16 cellular contexts compared by ENCODE assay signal in genomic region chr11:47233051-47233450, GRCh38. TPM values are rescaled to one million over a fixed set of nuclear protein-coding genes. Genes with fewer than 3 reads are reported as not detected.
A peak's percentile ranks its signal among the peaks of the same experiment; 100 is the strongest.
DNase-seq lines count a peak whose midpoint lies in the region; ATAC-seq and TF ChIP-seq lines count a peak whose summit lies in the region.
"Had no signal": no experiment of that assay in that cellular context is flagged by ENCODE, and none has a peak within 500 bp of the region (broad histone marks: within the 10 kb centered on the region; RNA-seq: fewer than 3 reads in every experiment).

No MANE protein-coding gene starts in this region.

- peaks cover 29% of the 10 kb centered on the region for H3K4me1 Mint-ChIP-seq in CD4-positive, alpha-beta T cell (ENCODE audit: low read depth)
- peaks cover 22% of the 10 kb centered on the region for H3K4me1 Mint-ChIP-seq in chondrocyte (ENCODE audit: low read depth)

- H3K36me3 ChIP-seq in Panc1 (ENCODE audit: control insufficient read depth, insufficient read depth, low read length): no peaks in the 10 kb centered on the region
- H3K36me3 ChIP-seq in right lobe of liver: no peaks in the 10 kb centered on the region

- no peak for ATAC-seq in CD4-positive, alpha-beta T cell (ENCODE audit: poor library complexity)
- ATAC-seq in Panc1 (no peak), right lobe of liver (peak; percentile 60 to 74 (median 70))
- ATAC-seq: GM12878 had no signal

- no TSS peak for BruUV-seq in Panc1 (replicated peaks; lab: Mats Ljungman, UMichigan)

- no peaks in the 10 kb centered on the region for H3K27me3 ChIP-seq in CD4-positive, alpha-beta T cell (ENCODE audit: control insufficient read depth, insufficient read depth, low read length)
- no peaks in the 10 kb centered on the region for H3K27me3 ChIP-seq in Panc1 (ENCODE audit: control insufficient read depth, insufficient read depth, low read length)
- H3K27me3 ChIP-seq in right lobe of liver: no peaks in the 10 kb centered on the region
- H3K27me3 ChIP-seq: BLaER1, MG63, SJSA1 had no signal

- TF ChIP-seq POLR2A in right lobe of liver (IDR thresholded peaks at IDR 0.05): no peak

- H3K4me3 Mint-ChIP-seq in CD4-positive, alpha-beta T cell: no peak overlapping the region
- H3K4me3 Mint-ChIP-seq in chondrocyte (ENCODE audit: unreplicated experiment): no peak overlapping the region

- peak overlapping the region; percentile 69 for H3K27ac Mint-ChIP-seq in CD4-positive, alpha-beta T cell
- no peak overlapping the region for H3K27ac Mint-ChIP-seq in chondrocyte (ENCODE audit: unreplicated experiment)

- peaks cover 45% of the 10 kb centered on the region for H3K36me3 Mint-ChIP-seq in CD4-positive, alpha-beta T cell (ENCODE audit: low read depth)
- H3K36me3 Mint-ChIP-seq in chondrocyte (ENCODE audit: low read depth): peaks cover 16% of the 10 kb centered on the region

- POLR2A ChIA-PET in CD4-positive, alpha-beta T cell (lab: Charles Lee): interaction anchor here (3.6 to 6.0 kb wide), 2 partner anchors 18 to 38 kb away, joined by 19 to 51 read pairs; partner anchors contain the start of genes DDB2 and MADD
- POLR2A ChIA-PET in Panc1 (lab: Charles Lee): no interaction called here

- CTCF ChIA-PET in CD4-positive, alpha-beta T cell (lab: Charles Lee): interaction anchor here (0.9 to 2.9 kb wide), 5 partner anchors 8 to 129 kb away, joined by 3 to 10 read pairs (median 4); partner anchors contain the start of genes ACP2 and ARFGAP2
- CTCF ChIA-PET in Panc1 (lab: Charles Lee): interaction anchor here (0.7 to 1.5 kb wide), 2 partner anchors 55 to 122 kb away, joined by 3 to 5 read pairs; no protein-coding TSS in a partner anchor

- H3K9me3 Mint-ChIP-seq in CD4-positive, alpha-beta T cell: no peaks in the 10 kb centered on the region
- no peaks in the 10 kb centered on the region for H3K9me3 Mint-ChIP-seq in chondrocyte (ENCODE audit: low read depth)

- in situ Hi-C loops in Panc1 (cut with HindIII; ENCODE audit: low pct_unique_long_range_greater_than_20kb, low sequenced_read_pairs): no loop called here

- H3K4me3 ChIP-seq in Panc1 (ENCODE audit: low read depth in 2 of 2, low read length in 2 of 2) (no peak overlapping the region), right lobe of liver (no peak overlapping the region)
- H3K4me3 ChIP-seq: BLaER1, GM12878, MG63, SJSA1 had no signal

- H3K4me1 ChIP-seq in Panc1 (ENCODE audit: control insufficient read depth, insufficient read depth, low read length) (peaks cover 20% of the 10 kb centered on the region), right lobe of liver (peaks cover 0 to 23% (median 6%) of the 10 kb centered on the region in 4 donors)
- H3K4me1 ChIP-seq: BLaER1 had no signal

- WGBS in right lobe of liver (ENCODE audit: insufficient coverage, low coverage, low lambda C conversion rate, missing lambda C conversion rate): 80% methylated on average over 2 of the region's 4 CpGs

- no peaks in the 10 kb centered on the region for H3K9me3 ChIP-seq in CD4-positive, alpha-beta T cell (ENCODE audit: control insufficient read depth, low read length)
- H3K9me3 ChIP-seq in Panc1 (ENCODE audit: control insufficient read depth, insufficient read depth, low read depth, low read length): no peaks in the 10 kb centered on the region
- no peaks in the 10 kb centered on the region for H3K9me3 ChIP-seq in right lobe of liver
- H3K9me3 ChIP-seq: BLaER1, MG63, SJSA1 had no signal

- no peaks in the 10 kb centered on the region for H3K27me3 Mint-ChIP-seq in CD4-positive, alpha-beta T cell
- no peaks in the 10 kb centered on the region for H3K27me3 Mint-ChIP-seq in chondrocyte (ENCODE audit: low read depth)

- H3K27ac ChIP-seq in CD4-positive, alpha-beta T cell (ENCODE audit: low read depth, low read length): no peak overlapping the region
- H3K27ac ChIP-seq in Panc1 (ENCODE audit: low read length) (peak overlapping the region; percentile 83), right lobe of liver (no peak overlapping the region)
- H3K27ac ChIP-seq: BLaER1 had no signal

- no peak for TF ChIP-seq CTCF in CD4-positive, alpha-beta T cell (IDR thresholded peaks at IDR 0.05)
- TF ChIP-seq CTCF in Panc1 (IDR thresholded peaks at IDR 0.05) (no peak), right lobe of liver (IDR thresholded peaks at IDR 0.05) (no peak), chondrocyte (IDR thresholded peaks at IDR 0.05) (no peak)

- no peak for DNase-seq in CD4-positive, alpha-beta T cell
- no peak for DNase-seq in Panc1 (ENCODE audit: low read depth, low spot score)
- DNase-seq in right lobe of liver: peak; percentile 64 to 82 (median 73)
- no peak for DNase-seq in chondrocyte (ENCODE audit: low spot score)
- no peak for DNase-seq in activated effector memory CD4-positive, alpha-beta T cell treated with anti-CD3 and anti-CD28 coated beads, Interleukin-2, amount 50 U/mL, for 16 hours
- DNase-seq in activated CD4-positive, alpha-beta T cell treated with anti-CD3 and anti-CD28 coated beads, Interleukin-2, amount 50 U/mL, for 1 hour: no peak
- DNase-seq: GDM1, MG63, NCI-H1092, NCI-H146, NCI-H2081 treated with DMSO at 0.1 percent for 48 hours, NCI-H510A, NCI-H774 had no signal

- intact Hi-C loops in CD4-positive, alpha-beta T cell (cut with DNase I, micrococcal nuclease): loop anchor here in 1 of 2 experiments (5.0 kb wide), 1 partner anchor 39 kb away; the partner anchor contains the start of gene MADD
- intact Hi-C loops in Panc1 (cut with micrococcal nuclease; ENCODE audit: unreplicated experiment) (no loop called here), right lobe of liver (cut with DNase I) (no loop called here)

RNA-seq across cellular contexts. Expression of gene ACP2, which starts 15.6 kb away (rescaled TPM):
- 10 to 100 TPM; 16.8 to 17.2 TPM for total RNA-seq in CD4-positive, alpha-beta T cell
- total RNA-seq in Panc1 (2021; ENCODE audit: unreplicated experiment): 28.4 TPM
- 28.7 TPM for polyA plus RNA-seq in Panc1 (2012; ENCODE audit: insufficient read length)
- total RNA-seq in right lobe of liver: 100 to 1,000 TPM in 2 of 6 experiments, 10 to 100 TPM in 4; 53.3 to 173 (median 64.1) TPM
- total RNA-seq in chondrocyte: 35.3 to 54.5 TPM (median 36.1 TPM) in 3 replicates

RNA-seq across cellular contexts. Expression of gene DDB2, which starts 18.3 kb away (rescaled TPM):
- total RNA-seq in CD4-positive, alpha-beta T cell: 10 to 100 TPM; 57.3 to 57.6 TPM
- total RNA-seq in Panc1 (2021; ENCODE audit: unreplicated experiment) (33.6 TPM), right lobe of liver (10 to 100 TPM; 13.1 to 24.2 (median 13.8) TPM), chondrocyte (45.0 to 51.3 TPM (median 49.1 TPM) in 3 replicates)
- polyA plus RNA-seq in Panc1 (2012; ENCODE audit: insufficient read length): 20.3 TPM

RNA-seq across cellular contexts. Expression of gene NR1H3, which starts 24.7 kb away (rescaled TPM):
- 1 to 10 TPM; 1.8 to 2.3 TPM for total RNA-seq in CD4-positive, alpha-beta T cell
- total RNA-seq in Panc1 (2021; ENCODE audit: unreplicated experiment) (17.2 TPM), right lobe of liver (10 to 100 TPM; 61.5 to 82.9 (median 67.3) TPM), chondrocyte (3.2 to 7.0 TPM (median 4.8 TPM) in 3 replicates)
- polyA plus RNA-seq in Panc1 (2012; ENCODE audit: insufficient read length): 19.7 TPM

RNA-seq across cellular contexts. Expression of gene MADD, which starts 36.9 kb away (rescaled TPM):
- total RNA-seq in CD4-positive, alpha-beta T cell: 100 to 1,000 TPM; 161 to 178 TPM
- total RNA-seq in Panc1 (2021; ENCODE audit: unreplicated experiment) (51.1 TPM), right lobe of liver (10 to 100 TPM; 15.2 to 21.3 (median 16.8) TPM), chondrocyte (28.3 to 32.1 TPM (median 29.6 TPM) in 3 replicates)
- 42.9 TPM for polyA plus RNA-seq in Panc1 (2012; ENCODE audit: insufficient read length)

RNA-seq across cellular contexts. Expression of gene PACSIN3, which starts 46.8 kb away (rescaled TPM):
- total RNA-seq in CD4-positive, alpha-beta T cell: under 1 TPM in 1 of 2 experiments, not detected in 1; 0.27 TPM
- total RNA-seq in Panc1 (2021; ENCODE audit: unreplicated experiment) (45.3 TPM), right lobe of liver (10 to 100 TPM in 5 of 6 experiments, 1 to 10 TPM in 1; 9.6 to 31.1 (median 25.0) TPM), chondrocyte (45.0 to 69.4 TPM (median 65.3 TPM) in 3 replicates)
- polyA plus RNA-seq in Panc1 (2012; ENCODE audit: insufficient read length): 60.0 TPM

Comparison
In these comparisons a context has a peak if more than half of its experiments do, and no peak if none do; other contexts are left out.
1. ATAC-seq: peak in right lobe of liver (4 of 4); none in CD4-positive, alpha-beta T cell (single experiment) and Panc1 (single experiment).
2. DNase-seq: peak in right lobe of liver (3 of 3); none in CD4-positive, alpha-beta T cell (0 of 10), Panc1 (single experiment), chondrocyte (single experiment), activated effector memory CD4-positive, alpha-beta T cell treated with anti-CD3 and anti-CD28 coated beads, Interleukin-2, amount 50 U/mL, for 16 hours (single experiment) and activated CD4-positive, alpha-beta T cell treated with anti-CD3 and anti-CD28 coated beads, Interleukin-2, amount 50 U/mL, for 1 hour (single experiment).